ENCODE assay signal across 8 cellular contexts in the genomic region with DNA sequence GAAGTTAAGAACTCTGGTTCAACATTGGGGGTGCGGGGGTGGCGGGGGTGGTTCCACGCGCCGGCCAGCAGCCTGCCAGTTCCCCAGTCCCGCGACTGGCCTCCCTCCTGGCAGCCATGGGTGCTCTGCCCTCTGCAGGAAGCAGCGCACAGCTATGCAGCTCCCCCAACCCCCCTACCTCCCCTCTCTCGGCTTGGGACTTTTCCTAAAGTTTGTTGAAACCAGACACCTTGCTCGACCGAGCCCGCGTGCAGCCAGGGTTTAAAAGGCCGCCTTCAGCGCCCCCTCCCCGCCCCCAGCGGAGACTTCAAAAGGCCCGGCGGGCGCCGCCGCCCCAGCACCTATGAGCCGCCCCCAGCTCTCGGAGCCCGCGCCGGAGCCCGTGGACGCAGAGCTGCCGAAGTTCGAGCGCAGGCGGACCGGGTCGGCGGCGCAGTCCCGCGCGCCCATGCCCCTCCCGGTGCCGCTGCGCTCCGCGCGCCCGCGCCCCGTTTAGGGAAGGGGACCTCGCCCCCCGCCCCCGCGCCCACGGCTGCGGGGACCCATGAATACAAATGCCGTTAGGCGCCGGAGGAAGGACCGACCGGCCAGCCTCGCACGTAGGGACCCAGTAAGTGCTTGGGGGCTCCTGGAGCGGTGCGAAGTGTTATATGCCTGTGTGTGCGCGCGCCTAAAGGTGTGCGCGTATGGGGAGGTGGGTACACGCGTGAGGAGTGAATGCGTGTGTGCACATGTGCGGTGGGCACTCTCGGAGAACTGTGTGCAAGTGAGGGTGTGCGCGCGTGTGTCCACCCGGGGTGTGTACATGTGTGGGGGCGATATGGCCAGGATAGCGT. TPM values are rescaled to one million over a fixed set of nuclear protein-coding genes. Genes with fewer than 3 reads are reported as not detected.
A peak's percentile ranks its signal among the peaks of the same experiment; 100 is the strongest.
DNase-seq lines count a peak whose midpoint lies in the region; ATAC-seq and TF ChIP-seq lines count a peak whose summit lies in the region.

No MANE protein-coding gene starts in this region.

- H3K27ac Mint-ChIP-seq in CD14-positive monocyte: no peak overlapping the region
- no peak overlapping the region for H3K27ac Mint-ChIP-seq in effector memory CD8-positive, alpha-beta T cell
- peak overlapping the region in 2 of 10 donors; percentile 39 to 69 for H3K27ac Mint-ChIP-seq in naive thymus-derived CD8-positive, alpha-beta T cell

- peaks cover 0 to 15% (median 6%) of the 10 kb centered on the region in 7 donors for H3K9me3 Mint-ChIP-seq in CD14-positive monocyte
- H3K9me3 Mint-ChIP-seq in effector memory CD8-positive, alpha-beta T cell: no peaks in the 10 kb centered on the region
- H3K9me3 Mint-ChIP-seq in naive thymus-derived CD8-positive, alpha-beta T cell: no peaks in the 10 kb centered on the region

- peaks cover 60 to 77% (median 61%) of the 10 kb centered on the region in 3 donors for H3K27me3 Mint-ChIP-seq in CD14-positive monocyte (ENCODE audit: low read depth in 3 of 3)
- H3K27me3 Mint-ChIP-seq in effector memory CD8-positive, alpha-beta T cell: peaks cover 61 to 77% of the 10 kb centered on the region in 2 donors
- H3K27me3 Mint-ChIP-seq in naive thymus-derived CD8-positive, alpha-beta T cell: peaks cover 18 to 56% (median 41%) of the 10 kb centered on the region in 5 donors

- POLR2A ChIA-PET in naive thymus-derived CD8-positive, alpha-beta T cell (lab: Charles Lee): no interaction called here

- TF ChIP-seq CTCF in CD14-positive monocyte (IDR thresholded peaks at IDR 0.05): no peak
- TF ChIP-seq CTCF in LNCAP (IDR thresholded peaks at IDR 0.05): peak; percentile 39; the same call in 1 of the 2 replicates

- intact Hi-C loops in CD14-positive monocyte (cut with micrococcal nuclease): no loop called here
- intact Hi-C loops in sciatic nerve (cut with DNase I): loop anchor here (5.0 to 10.0 kb wide), 2 partner anchors 51 to 133 kb away; no protein-coding TSS in a partner anchor

- H3K36me3 Mint-ChIP-seq in CD14-positive monocyte: peaks cover 3 to 9% of the 10 kb centered on the region in 2 donors
- peaks cover 10% of the 10 kb centered on the region for H3K36me3 Mint-ChIP-seq in effector memory CD8-positive, alpha-beta T cell (ENCODE audit: insufficient read depth)
- H3K36me3 Mint-ChIP-seq in naive thymus-derived CD8-positive, alpha-beta T cell: no peaks in the 10 kb centered on the region

- peak overlapping the region; percentile 39 to 85 for H3K4me3 Mint-ChIP-seq in CD14-positive monocyte
- peak overlapping the region; percentile 56 to 70 for H3K4me3 Mint-ChIP-seq in effector memory CD8-positive, alpha-beta T cell
- H3K4me3 Mint-ChIP-seq in naive thymus-derived CD8-positive, alpha-beta T cell: peak overlapping the region; percentile 67 to 92 (median 80)

- no peak for DNase-seq in CD14-positive monocyte (ENCODE audit: low spot score)
- DNase-seq in effector memory CD8-positive, alpha-beta T cell: no peak
- peak in 3 of 10 donors; percentile 5 to 54 (median 17) for DNase-seq in naive thymus-derived CD8-positive, alpha-beta T cell
- no peak for DNase-seq in sciatic nerve (ENCODE audit: low spot score)
- DNase-seq in stimulated activated naive CD4-positive, alpha-beta T cell treated with Interleukin-2 at 50 U/mL for 16 hours (lab: John Stamatoyannopoulos, UW): no peak

- no peak for ATAC-seq in effector memory CD8-positive, alpha-beta T cell (replicated peaks)
- ATAC-seq in naive thymus-derived CD8-positive, alpha-beta T cell: peak in 1 of 2 donors; percentile 16
- ATAC-seq in sciatic nerve (no peak), HG03432 (IDR thresholded peaks at IDR 0.05; ENCODE audit: unreplicated experiment) (no peak), HG03139 (IDR thresholded peaks at IDR 0.05; ENCODE audit: unreplicated experiment) (no peak)

- H3K4me1 Mint-ChIP-seq in CD14-positive monocyte: peaks cover 10% of the 10 kb centered on the region
- H3K4me1 Mint-ChIP-seq in effector memory CD8-positive, alpha-beta T cell (ENCODE audit: low read depth in 2 of 2): peaks cover 11 to 16% of the 10 kb centered on the region in 2 donors
- H3K4me1 Mint-ChIP-seq in naive thymus-derived CD8-positive, alpha-beta T cell: peaks cover 19 to 27% (median 21%) of the 10 kb centered on the region in 4 donors

RNA-seq across cellular contexts. Expression of a gene that starts 1.4 kb away (rescaled TPM):
- not detected for polyA plus RNA-seq in CD14-positive monocyte
- total RNA-seq in naive thymus-derived CD8-positive, alpha-beta T cell: 1 to 10 TPM; 1.4 to 1.7 TPM
- polyA plus RNA-seq in naive thymus-derived CD8-positive, alpha-beta T cell: under 1 TPM in 1 of 3 donors, not detected in 2; 0.14 TPM
- total RNA-seq in sciatic nerve: 42.4 TPM

RNA-seq across cellular contexts. Expression of a gene that starts 54.9 kb away (rescaled TPM):
- not detected for polyA plus RNA-seq in CD14-positive monocyte
- not detected for total RNA-seq in naive thymus-derived CD8-positive, alpha-beta T cell
- polyA plus RNA-seq in naive thymus-derived CD8-positive, alpha-beta T cell: not detected
- 0.22 TPM for total RNA-seq in sciatic nerve

Comparison
In these comparisons a context has a peak if more than half of its experiments do, and no peak if none do; other contexts are left out.
1. RNA of a gene that starts 1.4 kb away (total RNA-seq): 42.4 TPM in sciatic nerve (single experiment); 1.4 to 1.7 TPM in naive thymus-derived CD8-positive, alpha-beta T cell; every median in the first group is over 10 times any median in the second.
2. Peak in every context shown above with its lines, with median percentiles within 50 percentile points of each other: H3K4me3 Mint-ChIP-seq.